22 cellular contexts compared by ENCODE assay signal in the genomic region with DNA sequence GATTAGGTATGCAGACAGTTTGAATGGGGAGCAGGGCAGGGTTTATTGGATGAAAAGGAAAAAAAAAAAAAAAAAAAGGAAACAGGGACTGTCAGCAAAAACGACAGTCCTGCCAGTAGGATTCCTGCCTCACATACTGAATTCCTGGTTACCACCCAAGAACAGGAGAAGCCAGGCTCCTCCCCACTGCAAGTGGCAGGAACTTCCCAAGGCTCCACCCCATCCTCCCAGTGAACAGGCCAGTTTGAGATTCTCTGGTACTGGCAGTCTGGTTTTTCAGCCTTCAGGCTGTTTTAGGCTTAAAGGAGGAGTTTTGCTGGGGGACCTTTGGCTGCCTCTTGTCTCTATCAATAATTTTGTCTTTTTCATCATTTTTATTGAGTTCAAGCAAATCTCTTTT.
DNase-seq lines count a peak whose midpoint lies in the region; ATAC-seq, FAIRE-seq and TF ChIP-seq lines count a peak whose summit lies in the region.
"Had no signal": no experiment of that assay in that cellular context is flagged by ENCODE, and none has a peak within 500 bp of the region (broad histone marks: within the 10 kb centered on the region; RNA-seq: fewer than 3 reads in every experiment).

No MANE protein-coding gene starts in this region.

- no peak overlapping the region for H3K4ac ChIP-seq in H9 (ENCODE audit: low read depth, low read length)

- no peak overlapping the region for H4K8ac ChIP-seq in H9 (replicated peaks; ENCODE audit: insufficient read length, low read depth, low read length)

- no peak overlapping the region for H4K91ac ChIP-seq in H9 (ENCODE audit: insufficient read length, low read depth, low read length)

- ATAC-seq in A549 (no peak), left lung (peak; percentile 30), HG03439 (IDR thresholded peaks at IDR 0.05; ENCODE audit: unreplicated experiment) (no peak), pancreas (no peak)
- ATAC-seq: HepG2 had no signal

- intact Hi-C loops in left lung (cut with DNase I): no loop called here
- intact Hi-C loops in pancreas (cut with DNase I): no loop called here

- no peak overlapping the region for H3K27ac Mint-ChIP-seq in H9
- no peak overlapping the region for H3K27ac Mint-ChIP-seq in endodermal cell
- H3K27ac Mint-ChIP-seq in chondrocyte (ENCODE audit: unreplicated experiment): no peak overlapping the region

- WGBS in A549 (ENCODE audit: missing lambda C conversion rate): 13% methylated on average over 1 of the region's 1 CpG
- WGBS in H9 (ENCODE audit: extremely low coverage, insufficient read length, low lambda C conversion rate): no CpG with 5 or more reads among the region's 1 CpG
- WGBS in endodermal cell (ENCODE audit: insufficient coverage in 1 of 2, insufficient read length in 1 of 2), 2 experiments: no CpG with 5 or more reads among the region's 1 CpG
- 0 to 7% methylated on average over 1 of the region's 1 CpG for WGBS in pancreas, 2 donors

- H3K36me3 Mint-ChIP-seq in H9 (ENCODE audit: insufficient read depth in 1 of 3, low read depth in 3 of 3) (peaks cover 0 to 5% (median 3%) of the 10 kb centered on the region in 3 experiments; a peak in 5 of 7 replicates), endodermal cell (ENCODE audit: low read depth) (no peaks in the 10 kb centered on the region), chondrocyte (ENCODE audit: low read depth) (no peaks in the 10 kb centered on the region)

- CTCF ChIA-PET in A549 (lab: Yijun Ruan, JAX): no interaction called here

- no peak for TF ChIP-seq POLR2A in A549 (IDR thresholded peaks at IDR 0.05; ENCODE audit: low read length)

- no peak overlapping the region for H3K23ac ChIP-seq in H9 (ENCODE audit: insufficient read length, low read depth, low read length)

- no peak for DNase-seq in A549 (ENCODE audit: low read depth in 1 of 2, low spot score in 1 of 2)
- peak; percentile 67 for DNase-seq in H9
- DNase-seq in endodermal cell: peak; percentile 58
- no peak for DNase-seq in left lung
- no peak for DNase-seq in pancreas
- DNase-seq in activated CD4-positive, alpha-beta T cell treated with anti-CD3 and anti-CD28 coated beads for 4 hours: no peak
- DNase-seq in chondrocyte (ENCODE audit: low spot score): no peak
- DNase-seq: DMS79, KBM-7, MV-4-11, NCI-H1417 treated with DMSO at 0.1 percent for 48 hours, NCI-H187 treated with DMSO at 0.1 percent for 48 hours, NCI-H2227 treated with DMSO at 0.1 percent for 48 hours, NCI-H510A treated with DMSO at 0.1 percent for 48 hours, NCI-H774, RPMI8226, SIG-M5 had no signal

- no peaks in the 10 kb centered on the region for H4K20me1 ChIP-seq in H9 (ENCODE audit: control insufficient read depth, insufficient read depth, insufficient read length)
- H4K20me1 ChIP-seq: BLaER1 had no signal

- TF ChIP-seq EP300 in A549 (IDR thresholded peaks at IDR 0.05): no peak

- H2BK120ac ChIP-seq in H9 (ENCODE audit: low read depth, low read length, poor library complexity, severe bottlenecking): no peak overlapping the region

- no peak overlapping the region for H3K56ac ChIP-seq in H9 (ENCODE audit: insufficient read length, low read depth, low read length)

- H3K18ac ChIP-seq in H9 (ENCODE audit: insufficient read length, low read depth, low read length): no peak overlapping the region

- H3K9ac ChIP-seq in H9 (ENCODE audit: extremely low read depth, insufficient read length, low read length) (no peak overlapping the region), endodermal cell (ENCODE audit: extremely low read depth, low read length, poor library complexity, severe bottlenecking) (no peak overlapping the region)
- H3K9ac ChIP-seq: BLaER1 had no signal

- H2BK12ac ChIP-seq in H9 (ENCODE audit: insufficient read length, low read depth, low read length): no peak overlapping the region

- TF ChIP-seq CTCF in A549 (IDR thresholded peaks at IDR 0.05) (no peak), H9 (conservative IDR thresholded peaks at IDR 0.05) (no peak), endodermal cell (conservative IDR thresholded peaks at IDR 0.05) (no peak), left lung (IDR thresholded peaks at IDR 0.05) (no peak), pancreas (IDR thresholded peaks at IDR 0.05) (no peak), chondrocyte (IDR thresholded peaks at IDR 0.05) (no peak)

- no peak overlapping the region for H2AK5ac ChIP-seq in H9 (ENCODE audit: insufficient read length, low read length)

- H3K4me3 ChIP-seq in A549 (no peak overlapping the region), endodermal cell (ENCODE audit: low read length) (no peak overlapping the region), left lung (no peak overlapping the region), pancreas (no peak overlapping the region)
- H3K4me3 ChIP-seq: BLaER1, HAP-1 had no signal

- no peaks in the 10 kb centered on the region for H3K23me2 ChIP-seq in H9 (ENCODE audit: insufficient read length, low read depth, low read length, poor library complexity, severe bottlenecking)

- H3K79me1 ChIP-seq in H9 (ENCODE audit: insufficient read depth, low read depth, low read length, poor library complexity, severe bottlenecking): no peaks in the 10 kb centered on the region

- H3K9me3 Mint-ChIP-seq in H9 (peaks cover 56 to 64% of the 10 kb centered on the region in 2 experiments), endodermal cell (peaks cover 62% of the 10 kb centered on the region), chondrocyte (ENCODE audit: low read depth) (peaks cover 44% of the 10 kb centered on the region)

- H3K27ac ChIP-seq in A549: no peak overlapping the region
- H3K27ac ChIP-seq in H9 (ENCODE audit: insufficient read length, low read depth, low read length): no peak overlapping the region
- no peak overlapping the region for H3K27ac ChIP-seq in endodermal cell (ENCODE audit: low read depth, low read length)
- no peak overlapping the region for H3K27ac ChIP-seq in left lung
- H3K27ac ChIP-seq in pancreas: no peak overlapping the region
- H3K27ac ChIP-seq: BLaER1 had no signal

- no peaks in the 10 kb centered on the region for H3K9me3 ChIP-seq in A549
- H3K9me3 ChIP-seq in H9 (ENCODE audit: control insufficient read depth, low read depth, low read length): peaks cover 44% of the 10 kb centered on the region
- no peaks in the 10 kb centered on the region for H3K9me3 ChIP-seq in endodermal cell (ENCODE audit: control insufficient read depth, low read length)
- no peaks in the 10 kb centered on the region for H3K9me3 ChIP-seq in left lung
- H3K9me3 ChIP-seq in pancreas: no peaks in the 10 kb centered on the region
- H3K9me3 ChIP-seq: HAP-1 had no signal

- H4K5ac ChIP-seq in H9 (ENCODE audit: insufficient read length, low read depth, low read length): no peak overlapping the region

- no peak overlapping the region for H3K14ac ChIP-seq in H9 (ENCODE audit: insufficient read depth, low read length)

- H3K36me3 ChIP-seq in endodermal cell (ENCODE audit: control insufficient read depth, insufficient read depth, low read length) (no peaks in the 10 kb centered on the region), left lung (no peaks in the 10 kb centered on the region), pancreas (no peaks in the 10 kb centered on the region)
- H3K36me3 ChIP-seq: BLaER1, HAP-1 had no signal

- H3K4me1 Mint-ChIP-seq in H9 (peaks cover 7 to 8% of the 10 kb centered on the region in 2 experiments), endodermal cell (no peaks in the 10 kb centered on the region), chondrocyte (ENCODE audit: low read depth) (no peaks in the 10 kb centered on the region)

- H3K4me2 ChIP-seq in A549 (no peak overlapping the region), H9 (ENCODE audit: insufficient read depth, insufficient read length, low read length) (no peak overlapping the region)
- H3K4me2 ChIP-seq: BLaER1 had no signal

- H3T11ph ChIP-seq in H9 (ENCODE audit: low read length): no peak overlapping the region

- no peak overlapping the region for H2AFZ ChIP-seq in H9 (ENCODE audit: low read length)

- no peaks in the 10 kb centered on the region for H3K79me2 ChIP-seq in H9 (ENCODE audit: insufficient read depth, low read length)

- H3K4me3 Mint-ChIP-seq in H9: no peak overlapping the region
- no peak overlapping the region for H3K4me3 Mint-ChIP-seq in endodermal cell
- no peak overlapping the region for H3K4me3 Mint-ChIP-seq in chondrocyte (ENCODE audit: unreplicated experiment)

- H3K27me3 Mint-ChIP-seq in H9 (ENCODE audit: low read depth): no peaks in the 10 kb centered on the region
- no peaks in the 10 kb centered on the region for H3K27me3 Mint-ChIP-seq in endodermal cell (ENCODE audit: insufficient read depth)
- H3K27me3 Mint-ChIP-seq in chondrocyte (ENCODE audit: low read depth): no peaks in the 10 kb centered on the region

- H2BK15ac ChIP-seq in H9 (ENCODE audit: low read depth, low read length): no peak overlapping the region

- H3K4me1 ChIP-seq in A549 (no peaks in the 10 kb centered on the region), H9 (ENCODE audit: insufficient read depth, low read length) (no peaks in the 10 kb centered on the region; the same call in 1 of the 2 replicates), endodermal cell (ENCODE audit: control insufficient read depth, insufficient read depth, low read length) (no peaks in the 10 kb centered on the region), left lung (no peaks in the 10 kb centered on the region), pancreas (no peaks in the 10 kb centered on the region)
- H3K4me1 ChIP-seq: BLaER1, HAP-1 had no signal

- POLR2A ChIA-PET in A549 (lab: Yijun Ruan, JAX): no interaction called here

- H2BK20ac ChIP-seq in H9 (ENCODE audit: low read depth, low read length, poor library complexity, severe bottlenecking): no peak overlapping the region

- H2BK5ac ChIP-seq in H9 (ENCODE audit: insufficient read length, low read length): no peak overlapping the region

- no peak for TF ChIP-seq RAD21 in A549 (conservative IDR thresholded peaks at IDR 0.05 in 1 of 2, IDR thresholded peaks at IDR 0.05 in 1 of 2)

- FAIRE-seq in A549 (lab: Jason Lieb, UNC) (peak; percentile 79), pancreas (lab: Jason Lieb, UNC) (no peak)
- FAIRE-seq: A204.1, HepG2 had no signal

- H3K27me3 ChIP-seq in H9 (ENCODE audit: insufficient read depth, low read length): no peaks in the 10 kb centered on the region
- H3K27me3 ChIP-seq in endodermal cell (ENCODE audit: control insufficient read depth, insufficient read depth, low read length, poor library complexity, severe bottlenecking): no peaks in the 10 kb centered on the region
- no peaks in the 10 kb centered on the region for H3K27me3 ChIP-seq in left lung
- peaks cover 0 to 10% (median 0%) of the 10 kb centered on the region in 4 donors for H3K27me3 ChIP-seq in pancreas

TF ChIP-seq in A549, 52 proteins besides CTCF, POLR2A, EP300 and RAD21 (continues in another document):
- TF ChIP-seq ZNF302 (CRISPR knock-in tag; IDR thresholded peaks at IDR 0.05) (no peak), POLR2AphosphoS2 (conservative IDR thresholded peaks at IDR 0.05; ENCODE audit: low read length) (no peak), TP53 (CRISPR knock-in tag; IDR thresholded peaks at IDR 0.05) (no peak), FOXS1 (CRISPR knock-in tag; IDR thresholded peaks at IDR 0.05) (no peak), EHF (CRISPR knock-in tag; IDR thresholded peaks at IDR 0.05) (no peak)

Comparison
In these comparisons a context has a peak if more than half of its experiments do, and no peak if none do; other contexts are left out.
1. DNase-seq: peak in H9 (single experiment) and endodermal cell (single experiment); none in A549 (0 of 2), left lung (0 of 2), pancreas (0 of 6), activated CD4-positive, alpha-beta T cell treated with anti-CD3 and anti-CD28 coated beads for 4 hours (0 of 2) and chondrocyte (single experiment).